1 cellular context compared by ENCODE assay signal in genomic region chr3:53772562-53773329, GRCh38.
A peak's percentile ranks its signal among the peaks of the same experiment; 100 is the strongest.
TF ChIP-seq lines count a peak whose summit lies in the region.

No MANE protein-coding gene starts in this region.

TF ChIP-seq in GM12878, 131 proteins besides CTCF, POLR2A, EP300 and RAD21 (continued from another document):
- TF ChIP-seq ZNF687 (IDR thresholded peaks at IDR 0.05) = peak; percentile 28; the same call in 1 of the 2 replicates
- TF ChIP-seq SMAD1 (IDR thresholded peaks at IDR 0.05; ENCODE audit: low read depth, partially characterized antibody) = no peak
